10 cellular contexts compared by ENCODE assay signal in genomic region chr20:54004397-54004940, GRCh38.
DNase-seq lines count a peak whose midpoint lies in the region; ATAC-seq and TF ChIP-seq lines count a peak whose summit lies in the region.
"Had no signal": no experiment of that assay in that cellular context is flagged by ENCODE, and none has a peak within 500 bp of the region (broad histone marks: within the 10 kb centered on the region; RNA-seq: fewer than 3 reads in every experiment).

No MANE protein-coding gene starts in this region.

- ATAC-seq in GM18517 (IDR thresholded peaks at IDR 0.05; ENCODE audit: unreplicated experiment) (peak; percentile 98), GM19467 (IDR thresholded peaks at IDR 0.05; ENCODE audit: unreplicated experiment) (peak; percentile 97), HG02981 (IDR thresholded peaks at IDR 0.05; ENCODE audit: unreplicated experiment) (peak; percentile 96), RWPE2 (ENCODE audit: low read depth) (peak; percentile 48; the same call in 2 of the 3 replicates), SK-N-SH treated with all-trans-retinoic acid at 6 μM for 48 hours (no peak)
- ATAC-seq: HCT116; naive thymus-derived CD8-positive, alpha-beta T cell had no signal

- no peak overlapping the region for H3K27ac ChIP-seq in RWPE2 (ENCODE audit: poor library complexity, severe bottlenecking)

- no peak for TF ChIP-seq CTCF in RWPE2 (IDR thresholded peaks at IDR 0.05; ENCODE audit: poor library complexity, severe bottlenecking)

- H3K4me1 ChIP-seq in RWPE2 (ENCODE audit: insufficient read depth, poor library complexity, severe bottlenecking) = no peaks in the 10 kb centered on the region

- no peak overlapping the region for H3K4me3 ChIP-seq in RWPE2 (ENCODE audit: severe bottlenecking)

- H3K9me3 ChIP-seq in RWPE2 (ENCODE audit: severe bottlenecking) = no peaks in the 10 kb centered on the region

- H3K27me3 ChIP-seq in RWPE2 (ENCODE audit: insufficient read depth, poor library complexity, severe bottlenecking) = peaks cover 22% of the 10 kb centered on the region

- no peaks in the 10 kb centered on the region for H3K36me3 ChIP-seq in RWPE2 (ENCODE audit: low read depth)

- DNase-seq in RWPE2 (ENCODE audit: low spot score) (no peak), dermis blood vessel endothelial cell (no peak), inferior parietal cortex (ENCODE audit: extremely low spot score) (no peak)
- DNase-seq in stimulated activated CD4-positive, alpha-beta T cell treated with anti-CD3 and anti-CD28 coated beads, Interleukin-15, amount 100 ng/mL, for 24 hours = no peak
- DNase-seq: naive thymus-derived CD8-positive, alpha-beta T cell had no signal

TF ChIP-seq in SK-N-SH treated with all-trans-retinoic acid at 6 μM for 48 hours, 23 proteins besides CTCF, POLR2A, EP300 and RAD21:
- TF ChIP-seq ZNF565 (CRISPR knock-in tag; conservative IDR thresholded peaks at IDR 0.05; ENCODE audit: low read depth) = no peak
